Comparison of ENCODE assay signal across 17 cellular contexts in genomic region chr10:110041479-110041829, GRCh38.
"Had no signal": no experiment of that assay in that cellular context is flagged by ENCODE, and none has a peak within 500 bp of the region (broad histone marks: within the 10 kb centered on the region; RNA-seq: fewer than 3 reads in every experiment).

No MANE protein-coding gene starts in this region.

- H3K9me3 Mint-ChIP-seq: activated B cell treated with CpG ODN at 0.5 μM for 24 hours; activated T-cell treated with anti-CD3 and anti-CD28 coated beads, Interleukin-2, amount 50 U/mL, for 4 hours had no signal

- FAIRE-seq: TTC549 had no signal

- H3K36me3 ChIP-seq: esophagus muscularis mucosa, ovary, suprapubic skin had no signal

- H3K27ac Mint-ChIP-seq: activated B cell treated with CpG ODN at 0.5 μM for 24 hours, brain, type B pancreatic cell had no signal

- H3K27me3 Mint-ChIP-seq: activated B cell treated with CpG ODN at 0.5 μM for 24 hours, brain, type B pancreatic cell had no signal

- ATAC-seq: activated T-cell treated with anti-CD3 and anti-CD28 coated beads, Interleukin-2, amount 50 U/mL, for 4 hours; left colon; stimulated activated naive CD8-positive, alpha-beta T cell treated with anti-CD3 and anti-CD28 coated beads, Interleukin-15, Interleukin-2, amounts not matched to agents 100 U/mL and 50 U/mL, for 24 hours had no signal

- H3K4me3 Mint-ChIP-seq: activated B cell treated with CpG ODN at 0.5 μM for 24 hours; activated T-cell treated with anti-CD3 and anti-CD28 coated beads, Interleukin-2, amount 50 U/mL, for 4 hours; brain; neural crest cell; type B pancreatic cell had no signal

- H3K9me3 ChIP-seq: esophagus muscularis mucosa, ovary, suprapubic skin had no signal

- H3K4me3 ChIP-seq: dorsolateral prefrontal cortex, esophagus muscularis mucosa, ovary, suprapubic skin had no signal

- DNase-seq: activated B cell treated with CpG ODN at 0.5 μM for 24 hours; activated CD4-positive, alpha-beta T cell treated with anti-CD3 and anti-CD28 coated beads, Interleukin-2, amount 50 U/mL, for 1 hour; activated naive CD4-positive, alpha-beta T cell; activated T-cell treated with anti-CD3 and anti-CD28 coated beads, Interleukin-2, amount 50 U/mL, for 4 hours; amniotic stem cell; dorsolateral prefrontal cortex; left colon; ovary; stimulated activated CD4-positive, alpha-beta T cell treated with anti-CD3 and anti-CD28 coated beads, Interleukin-2, amount 100 ng/mL, for 48 hours; stimulated activated naive CD8-positive, alpha-beta T cell treated with anti-CD3 and anti-CD28 coated beads, Interleukin-15, Interleukin-2, amounts not matched to agents 100 U/mL and 50 U/mL, for 24 hours; T-helper 2 cell had no signal

- H3K27ac ChIP-seq: esophagus muscularis mucosa, ovary, suprapubic skin had no signal

- H3K27me3 ChIP-seq: dorsolateral prefrontal cortex, esophagus muscularis mucosa, ovary, suprapubic skin had no signal
